In the genomic region with DNA sequence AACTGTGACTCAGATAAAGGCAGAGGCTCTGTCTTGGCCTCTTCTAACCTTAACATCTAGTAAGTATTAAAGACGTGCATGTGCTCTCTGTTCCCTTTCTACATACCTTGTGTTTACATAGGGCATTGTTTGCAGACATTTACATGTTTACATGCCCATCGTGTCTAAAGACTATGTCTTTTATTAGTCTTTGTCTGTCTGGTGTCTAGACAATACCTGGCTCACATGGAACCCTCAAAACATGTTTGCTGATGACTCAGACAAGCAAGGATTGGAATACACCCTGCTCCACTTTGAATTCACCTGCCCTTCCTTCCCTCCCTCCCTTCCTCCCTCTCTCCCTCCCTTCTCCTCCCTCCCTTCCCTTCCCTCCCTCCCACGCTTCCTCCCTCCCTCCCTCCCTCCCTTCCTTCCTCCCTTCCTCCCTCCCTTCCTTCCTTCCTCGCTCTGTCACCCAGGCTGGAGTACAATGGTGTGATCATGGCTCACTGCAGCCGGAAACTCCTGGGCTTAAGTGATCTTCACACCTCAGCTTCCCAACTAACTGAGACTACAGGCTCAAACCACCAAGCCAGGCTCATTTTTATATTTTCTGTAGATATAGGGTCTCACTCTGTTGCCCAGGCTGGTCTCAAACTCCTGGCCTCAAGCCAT, we compare ENCODE assay signal across 14 cellular contexts. TPM values are rescaled to one million over a fixed set of nuclear protein-coding genes. Genes with fewer than 3 reads are reported as not detected.
DNase-seq lines count a peak whose midpoint lies in the region; ATAC-seq and TF ChIP-seq lines count a peak whose summit lies in the region.
"Had no signal": no experiment of that assay in that cellular context is flagged by ENCODE, and none has a peak within 500 bp of the region (broad histone marks: within the 10 kb centered on the region; RNA-seq: fewer than 3 reads in every experiment).

No MANE protein-coding gene starts in this region.

- intact Hi-C loops in PC-9 (cut with micrococcal nuclease; ENCODE audit: unreplicated experiment) (loop anchor here (1.0 kb wide), 1 partner anchor 10 kb away; no protein-coding TSS in a partner anchor), thyroid gland (cut with DNase I) (no loop called here)

- H3K36me3 ChIP-seq in PC-9 (ENCODE audit: low read depth) (no peaks in the 10 kb centered on the region), thyroid gland (no peaks in the 10 kb centered on the region), osteoblast (ENCODE audit: insufficient read depth, low read length) (no peaks in the 10 kb centered on the region)

- H3K4me2 ChIP-seq in PC-9: no peak overlapping the region
- no peak overlapping the region for H3K4me2 ChIP-seq in osteoblast (ENCODE audit: insufficient read depth, low read length)
- H3K4me2 ChIP-seq: SK-N-SH had no signal

- H3K27me3 ChIP-seq in PC-9 (ENCODE audit: insufficient read depth, low read depth): no peaks in the 10 kb centered on the region
- H3K27me3 ChIP-seq in thyroid gland: no peaks in the 10 kb centered on the region
- H3K27me3 ChIP-seq in osteoblast (ENCODE audit: insufficient read depth, low read length): peaks cover 25% of the 10 kb centered on the region

- H3K27ac Mint-ChIP-seq in activated naive CD8-positive, alpha-beta T cell: peak overlapping the region; percentile 83
- no peak overlapping the region for H3K27ac Mint-ChIP-seq in activated naive CD8-positive, alpha-beta T cell treated with anti-CD3 and anti-CD28 coated beads, Interleukin-2, amount 50 U/mL, for 24 hours
- peak overlapping the region; percentile 93 to 99 (median 96) for H3K27ac Mint-ChIP-seq in immature natural killer cell

- H4K20me1 ChIP-seq in PC-9 (ENCODE audit: insufficient read depth) (no peaks in the 10 kb centered on the region), osteoblast (ENCODE audit: insufficient read depth, low read length) (no peaks in the 10 kb centered on the region)

- CTCF ChIA-PET in PC-9 (lab: Charles Lee): no interaction called here

- H3K27me3 Mint-ChIP-seq in activated naive CD8-positive, alpha-beta T cell: no peaks in the 10 kb centered on the region
- H3K27me3 Mint-ChIP-seq in activated naive CD8-positive, alpha-beta T cell treated with anti-CD3 and anti-CD28 coated beads, Interleukin-2, amount 50 U/mL, for 24 hours: no peaks in the 10 kb centered on the region
- peaks cover 0 to 13% (median 5%) of the 10 kb centered on the region in 3 donors for H3K27me3 Mint-ChIP-seq in immature natural killer cell (ENCODE audit: low read depth in 3 of 3)

- peaks cover 21% of the 10 kb centered on the region for H3K36me3 Mint-ChIP-seq in activated naive CD8-positive, alpha-beta T cell
- H3K36me3 Mint-ChIP-seq in activated naive CD8-positive, alpha-beta T cell treated with anti-CD3 and anti-CD28 coated beads, Interleukin-2, amount 50 U/mL, for 24 hours (ENCODE audit: low read depth): peaks cover 18% of the 10 kb centered on the region
- H3K36me3 Mint-ChIP-seq in immature natural killer cell: peaks cover 27 to 48% (median 35%) of the 10 kb centered on the region in 3 donors

- H3K9me2 ChIP-seq in PC-9 (ENCODE audit: insufficient read depth): no peaks in the 10 kb centered on the region
- H3K9me2 ChIP-seq: SK-N-SH had no signal

- H3K9me3 ChIP-seq in PC-9 (ENCODE audit: insufficient read depth, low read depth) (no peaks in the 10 kb centered on the region), thyroid gland (no peaks in the 10 kb centered on the region), osteoblast (ENCODE audit: low read depth, low read length) (no peaks in the 10 kb centered on the region)
- H3K9me3 ChIP-seq: SK-N-SH had no signal

- ATAC-seq in activated naive CD8-positive, alpha-beta T cell treated with anti-CD3 and anti-CD28 coated beads, Interleukin-2, amount 50 U/mL, for 24 hours: no peak
- no peak for ATAC-seq in GM18873 (IDR thresholded peaks at IDR 0.05; ENCODE audit: low FRiP score, unreplicated experiment)
- ATAC-seq: activated naive CD4-positive, alpha-beta T cell treated with anti-CD3 and anti-CD28 coated beads, Interleukin-2, amount 50 U/mL, for 72 hours; left cardiac atrium had no signal

- no peaks in the 10 kb centered on the region for H3F3A ChIP-seq in PC-9 (ENCODE audit: insufficient read depth, low read depth)

- 72 to 78% methylated on average over 5 of the region's 5 CpGs for WGBS in thyroid gland, 2 donors

- no peak for DNase-seq in activated naive CD8-positive, alpha-beta T cell treated with anti-CD3 and anti-CD28 coated beads, Interleukin-2, amount 50 U/mL, for 24 hours
- DNase-seq in PC-9 (peak in 1 of 2 experiments; percentile 58), immature natural killer cell (no peak), thyroid gland (peak; percentile 21 to 42), osteoblast (ENCODE audit: insufficient read length, low spot score, missing footprints) (no peak), substantia nigra (lab: John Stamatoyannopoulos, UW) (no peak)
- DNase-seq: cortex of kidney; left cardiac atrium; NCI-H82; SK-N-SH; stimulated activated CD8-positive, alpha-beta memory T cell treated with anti-CD3 and anti-CD28 coated beads, Interleukin-4, amount 100 ng/mL, for 48 hours had no signal

- POLR2A ChIA-PET in PC-9 (lab: Charles Lee; ENCODE audit: unreplicated experiment): no interaction called here

- TF ChIP-seq CTCF in PC-9 (conservative IDR thresholded peaks at IDR 0.05) (no peak), thyroid gland (IDR thresholded peaks at IDR 0.05) (no peak), osteoblast (IDR thresholded peaks at IDR 0.05; ENCODE audit: extremely low read depth, low read depth, low read length) (no peak)

- H3K79me2 ChIP-seq in PC-9 (ENCODE audit: low read depth) (no peaks in the 10 kb centered on the region), osteoblast (ENCODE audit: insufficient read depth, low read length) (no peaks in the 10 kb centered on the region)

- TF ChIP-seq POLR2A in thyroid gland (IDR thresholded peaks at IDR 0.05): no peak

- no peaks in the 10 kb centered on the region for H3K9me3 Mint-ChIP-seq in activated naive CD8-positive, alpha-beta T cell (ENCODE audit: low read depth)
- no peaks in the 10 kb centered on the region for H3K9me3 Mint-ChIP-seq in activated naive CD8-positive, alpha-beta T cell treated with anti-CD3 and anti-CD28 coated beads, Interleukin-2, amount 50 U/mL, for 24 hours
- H3K9me3 Mint-ChIP-seq in immature natural killer cell: no peaks in the 10 kb centered on the region
- H3K9me3 Mint-ChIP-seq: activated naive CD4-positive, alpha-beta T cell treated with anti-CD3 and anti-CD28 coated beads, Interleukin-2, amount 50 U/mL, for 72 hours had no signal

- H2AFZ ChIP-seq in PC-9 (no peak overlapping the region), osteoblast (ENCODE audit: low read length) (no peak overlapping the region)

- no TSS peak for BruUV-seq in PC-9 (replicated peaks; lab: Mats Ljungman, UMichigan)

- H3K4me1 Mint-ChIP-seq in activated naive CD8-positive, alpha-beta T cell (ENCODE audit: low read depth): peaks cover 76% of the 10 kb centered on the region
- peaks cover 64% of the 10 kb centered on the region for H3K4me1 Mint-ChIP-seq in activated naive CD8-positive, alpha-beta T cell treated with anti-CD3 and anti-CD28 coated beads, Interleukin-2, amount 50 U/mL, for 24 hours
- peaks cover 91 to 93% of the 10 kb centered on the region in 2 donors for H3K4me1 Mint-ChIP-seq in immature natural killer cell

- H3K27ac ChIP-seq in PC-9 (peak overlapping the region; percentile 16; the same call in 1 of the 2 replicates), thyroid gland (no peak overlapping the region), osteoblast (ENCODE audit: low read depth, low read length) (no peak overlapping the region), substantia nigra (ENCODE audit: low read depth, low read length, poor library complexity, severe bottlenecking) (no peak overlapping the region)

- H3K4me1 ChIP-seq in PC-9 (replicated peaks; ENCODE audit: insufficient read depth) (peaks cover 47% of the 10 kb centered on the region), thyroid gland (peaks cover 18 to 29% of the 10 kb centered on the region in 2 donors), osteoblast (ENCODE audit: insufficient read depth, low read length) (no peaks in the 10 kb centered on the region)

- H3K4me3 Mint-ChIP-seq in activated naive CD8-positive, alpha-beta T cell: no peak overlapping the region
- H3K4me3 Mint-ChIP-seq in activated naive CD8-positive, alpha-beta T cell treated with anti-CD3 and anti-CD28 coated beads, Interleukin-2, amount 50 U/mL, for 24 hours: no peak overlapping the region
- H3K4me3 Mint-ChIP-seq in immature natural killer cell: peak overlapping the region; percentile 47 to 70 (median 63)

- no peak overlapping the region for H3K4me3 ChIP-seq in PC-9
- no peak overlapping the region for H3K4me3 ChIP-seq in thyroid gland (replicated peaks in 1 of 3)
- H3K4me3 ChIP-seq in osteoblast (ENCODE audit: insufficient read depth, low read length): no peak overlapping the region

RNA-seq across cellular contexts. Expression of gene SORL1, which starts 24.4 kb away (rescaled TPM):
- total RNA-seq in PC-9 (2021) (4.9 and 6.4 TPM in 2 replicates), thyroid gland (10 to 100 TPM; 19.6 to 73.8 (median 53.6) TPM), osteoblast (under 0.01 and 0.36 TPM in 2 replicates)
- 100 to 1,000 TPM; 125 to 281 (median 189) TPM for polyA plus RNA-seq in immature natural killer cell

Comparison
In these comparisons a context has a peak if more than half of its experiments do, and no peak if none do; other contexts are left out.
1. H3K4me3 Mint-ChIP-seq: peak in immature natural killer cell (5 of 5); none in activated naive CD8-positive, alpha-beta T cell (single experiment) and activated naive CD8-positive, alpha-beta T cell treated with anti-CD3 and anti-CD28 coated beads, Interleukin-2, amount 50 U/mL, for 24 hours (single experiment).
2. DNase-seq: peak in thyroid gland (2 of 2); none in activated naive CD8-positive, alpha-beta T cell treated with anti-CD3 and anti-CD28 coated beads, Interleukin-2, amount 50 U/mL, for 24 hours (single experiment), immature natural killer cell (0 of 3), osteoblast (single experiment) and substantia nigra (0 of 49).